ENCODE assay signal across 8 cellular contexts in genomic region chr13:98839826-98840769, GRCh38.
DNase-seq lines count a peak whose midpoint lies in the region; ATAC-seq and TF ChIP-seq lines count a peak whose summit lies in the region.

No MANE protein-coding gene starts in this region.

- peak; percentile 70 for ATAC-seq in GM18499 (IDR thresholded peaks at IDR 0.05; ENCODE audit: insufficient read depth, unreplicated experiment)
- peak; percentile 84 for ATAC-seq in HG02763 (IDR thresholded peaks at IDR 0.05; ENCODE audit: unreplicated experiment)

- DNase-seq in AG08396 (ENCODE audit: low spot score) (peak; percentile 80), NAMALWA (ENCODE audit: low spot score) (peak; percentile 73), WERI-Rb-1 (peak; percentile 90), ecto neural progenitor cell (ENCODE audit: low spot score) (peak; percentile 84)
- peak; percentile 10 for DNase-seq in stimulated activated naive CD4-positive, alpha-beta T cell treated with Interleukin-2 at 50 U/mL for 16 hours (lab: John Stamatoyannopoulos, UW)

- no peak overlapping the region for H3K4me3 ChIP-seq in WERI-Rb-1 (ENCODE audit: low read depth, low read length)
- no peak overlapping the region for H3K4me3 ChIP-seq in mesodermal cell (ENCODE audit: extremely low read depth, insufficient read depth, low read length, poor library complexity, severe bottlenecking)

- peak overlapping the region; percentile 6; the same call in 1 of the 2 replicates for H3K27ac ChIP-seq in WERI-Rb-1
- peak overlapping the region; percentile 68 for H3K27ac ChIP-seq in mesodermal cell (ENCODE audit: low read depth, low read length, severe bottlenecking)

- H3K9me3 ChIP-seq in WERI-Rb-1 (ENCODE audit: severe bottlenecking) (no peaks in the 10 kb centered on the region), mesodermal cell (ENCODE audit: control insufficient read depth, low read length) (no peaks in the 10 kb centered on the region)

- 21 to 32% methylated on average over 10 of the region's 14 CpGs for WGBS in mesodermal cell (ENCODE audit: insufficient coverage in 2 of 2), 2 experiments

- H3K36me3 ChIP-seq in WERI-Rb-1 (peaks cover 5% of the 10 kb centered on the region), mesodermal cell (ENCODE audit: control insufficient read depth, insufficient read depth, low read length) (peaks cover 36% of the 10 kb centered on the region)

- no peaks in the 10 kb centered on the region for H3K27me3 ChIP-seq in WERI-Rb-1 (ENCODE audit: insufficient read depth, low read depth, severe bottlenecking)

- H3K4me1 ChIP-seq in mesodermal cell (ENCODE audit: control insufficient read depth, insufficient read depth, low read length, poor library complexity, severe bottlenecking), result peaks cover 9% of the 10 kb centered on the region

- TF ChIP-seq CTCF in WERI-Rb-1 (IDR thresholded peaks at IDR 0.05; ENCODE audit: low read depth, low read length), result peak; percentile 99

Comparison
In these comparisons a context has a peak if more than half of its experiments do, and no peak if none do; other contexts are left out.
1. DNase-seq: peak in every context shown above with its lines; median percentile 90 in WERI-Rb-1; 84 in ecto neural progenitor cell; 80 in AG08396; 73 in NAMALWA; 10 in stimulated activated naive CD4-positive, alpha-beta T cell treated with Interleukin-2 at 50 U/mL for 16 hours.